3 cellular contexts compared by ENCODE assay signal in the genomic region with DNA sequence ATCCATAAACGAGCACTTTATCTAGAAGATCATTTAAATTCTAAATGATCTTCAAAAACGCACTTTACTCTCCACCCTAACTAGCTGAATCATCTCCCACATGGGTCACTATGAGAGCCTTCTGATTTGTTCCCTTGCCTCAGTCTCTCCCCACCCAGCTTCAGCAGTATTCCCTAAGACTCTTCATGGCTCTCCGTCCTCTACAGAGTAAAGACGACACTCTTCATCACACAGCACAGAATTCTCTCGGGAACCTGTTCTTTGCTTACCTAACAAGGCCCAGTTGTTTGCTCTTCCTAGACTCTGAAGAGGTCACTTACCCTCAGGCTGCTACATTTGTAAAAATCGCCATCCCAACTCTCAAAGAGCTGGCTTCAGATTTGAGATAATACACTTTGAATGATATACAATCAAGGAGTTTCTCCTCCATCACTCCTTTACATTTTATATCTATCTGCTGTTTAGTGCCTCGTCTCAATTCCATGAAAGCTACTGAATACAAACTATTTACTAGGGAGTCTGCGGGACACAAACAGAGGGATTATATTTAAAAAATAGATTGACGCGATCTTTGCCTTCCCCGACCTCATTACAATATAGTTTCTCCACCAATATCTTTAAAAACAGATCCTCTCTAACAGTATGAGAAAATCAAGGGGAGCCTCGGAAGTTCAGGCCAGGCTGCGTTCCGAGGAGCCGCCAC.
A peak's percentile ranks its signal among the peaks of the same experiment; 100 is the strongest.
TF ChIP-seq lines count a peak whose summit lies in the region.

No MANE protein-coding gene starts in this region.

TF ChIP-seq in A549, 52 proteins besides CTCF, POLR2A, EP300 and RAD21:
- TF ChIP-seq MAFK (IDR thresholded peaks at IDR 0.05; ENCODE audit: partially characterized antibody): no peak
- 0 out of 5 replicates have a peak, but pooled peaks of 1 of the 2 experiments have one; percentile 29 for TF ChIP-seq JUN (IDR thresholded peaks at IDR 0.05)
- TF ChIP-seq ZFP36 (IDR thresholded peaks at IDR 0.05; ENCODE audit: borderline replicate concordance, partially characterized antibody): no peak
- TF ChIP-seq PHF8 (IDR thresholded peaks at IDR 0.05; ENCODE audit: borderline replicate concordance, low read depth): peak; percentile 94
- TF ChIP-seq KDM1A (IDR thresholded peaks at IDR 0.05; ENCODE audit: low read depth): no peak
- no peak for TF ChIP-seq HEYL (CRISPR knock-in tag; IDR thresholded peaks at IDR 0.05)
- no peak for TF ChIP-seq CHD4 (IDR thresholded peaks at IDR 0.05; ENCODE audit: borderline replicate concordance)
- TF ChIP-seq, protein P1, sequence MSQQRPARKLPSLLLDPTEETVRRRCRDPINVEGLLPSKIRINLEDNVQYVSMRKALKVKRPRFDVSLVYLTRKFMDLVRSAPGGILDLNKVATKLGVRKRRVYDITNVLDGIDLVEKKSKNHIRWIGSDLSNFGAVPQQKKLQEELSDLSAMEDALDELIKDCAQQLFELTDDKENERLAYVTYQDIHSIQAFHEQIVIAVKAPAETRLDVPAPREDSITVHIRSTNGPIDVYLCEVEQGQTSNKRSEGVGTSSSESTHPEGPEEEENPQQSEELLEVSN (IDR thresholded peaks at IDR 0.05; ENCODE audit: borderline replicate concordance, low read depth): no peak
- TF ChIP-seq RFX5 (IDR thresholded peaks at IDR 0.05): no peak
- no peak for TF ChIP-seq NPAS2 (CRISPR knock-in tag; IDR thresholded peaks at IDR 0.05; ENCODE audit: borderline replicate concordance)

TF ChIP-seq in HCT116, 20 proteins besides CTCF, POLR2A, EP300 and RAD21:
- TF ChIP-seq ELF1 (IDR thresholded peaks at IDR 0.05; ENCODE audit: borderline replicate concordance, low read depth) (no peak), CEBPB (IDR thresholded peaks at IDR 0.05; ENCODE audit: low read depth) (no peak), EZH2 (IDR thresholded peaks at IDR 0.05) (no peak), TCF7L2 (IDR thresholded peaks at IDR 0.05; ENCODE audit: borderline replicate concordance, extremely low read depth, insufficient read depth, insufficient read length) (no peak), CBX3 (IDR thresholded peaks at IDR 0.05; ENCODE audit: low read depth) (no peak)
- TF ChIP-seq, protein P2, sequence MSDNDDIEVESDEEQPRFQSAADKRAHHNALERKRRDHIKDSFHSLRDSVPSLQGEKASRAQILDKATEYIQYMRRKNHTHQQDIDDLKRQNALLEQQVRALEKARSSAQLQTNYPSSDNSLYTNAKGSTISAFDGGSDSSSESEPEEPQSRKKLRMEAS (IDR thresholded peaks at IDR 0.05): no peak
- TF ChIP-seq, protein P3, sequence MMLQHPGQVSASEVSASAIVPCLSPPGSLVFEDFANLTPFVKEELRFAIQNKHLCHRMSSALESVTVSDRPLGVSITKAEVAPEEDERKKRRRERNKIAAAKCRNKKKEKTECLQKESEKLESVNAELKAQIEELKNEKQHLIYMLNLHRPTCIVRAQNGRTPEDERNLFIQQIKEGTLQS (IDR thresholded peaks at IDR 0.05): no peak
- TF ChIP-seq, protein P4, sequence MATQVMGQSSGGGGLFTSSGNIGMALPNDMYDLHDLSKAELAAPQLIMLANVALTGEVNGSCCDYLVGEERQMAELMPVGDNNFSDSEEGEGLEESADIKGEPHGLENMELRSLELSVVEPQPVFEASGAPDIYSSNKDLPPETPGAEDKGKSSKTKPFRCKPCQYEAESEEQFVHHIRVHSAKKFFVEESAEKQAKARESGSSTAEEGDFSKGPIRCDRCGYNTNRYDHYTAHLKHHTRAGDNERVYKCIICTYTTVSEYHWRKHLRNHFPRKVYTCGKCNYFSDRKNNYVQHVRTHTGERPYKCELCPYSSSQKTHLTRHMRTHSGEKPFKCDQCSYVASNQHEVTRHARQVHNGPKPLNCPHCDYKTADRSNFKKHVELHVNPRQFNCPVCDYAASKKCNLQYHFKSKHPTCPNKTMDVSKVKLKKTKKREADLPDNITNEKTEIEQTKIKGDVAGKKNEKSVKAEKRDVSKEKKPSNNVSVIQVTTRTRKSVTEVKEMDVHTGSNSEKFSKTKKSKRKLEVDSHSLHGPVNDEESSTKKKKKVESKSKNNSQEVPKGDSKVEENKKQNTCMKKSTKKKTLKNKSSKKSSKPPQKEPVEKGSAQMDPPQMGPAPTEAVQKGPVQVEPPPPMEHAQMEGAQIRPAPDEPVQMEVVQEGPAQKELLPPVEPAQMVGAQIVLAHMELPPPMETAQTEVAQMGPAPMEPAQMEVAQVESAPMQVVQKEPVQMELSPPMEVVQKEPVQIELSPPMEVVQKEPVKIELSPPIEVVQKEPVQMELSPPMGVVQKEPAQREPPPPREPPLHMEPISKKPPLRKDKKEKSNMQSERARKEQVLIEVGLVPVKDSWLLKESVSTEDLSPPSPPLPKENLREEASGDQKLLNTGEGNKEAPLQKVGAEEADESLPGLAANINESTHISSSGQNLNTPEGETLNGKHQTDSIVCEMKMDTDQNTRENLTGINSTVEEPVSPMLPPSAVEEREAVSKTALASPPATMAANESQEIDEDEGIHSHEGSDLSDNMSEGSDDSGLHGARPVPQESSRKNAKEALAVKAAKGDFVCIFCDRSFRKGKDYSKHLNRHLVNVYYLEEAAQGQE (IDR thresholded peaks at IDR 0.05; ENCODE audit: low read depth): no peak
TF ChIP-seq in HCT116: peak in this region for 0.

TF ChIP-seq in HepG2, 621 proteins besides CTCF, POLR2A, EP300 and RAD21:
- TF ChIP-seq CREM (IDR thresholded peaks at IDR 0.05) (peak; percentile 27; the same call in 1 of the 2 replicates), CREM (CRISPR knock-in tag; IDR thresholded peaks at IDR 0.05) (no peak), AKAP8 (CRISPR knock-in tag; IDR thresholded peaks at IDR 0.05) (no peak), ZSCAN21 (CRISPR knock-in tag; IDR thresholded peaks at IDR 0.05; ENCODE audit: borderline replicate concordance) (no peak), RORA (CRISPR knock-in tag; IDR thresholded peaks at IDR 0.05) (no peak), ZNF292 (CRISPR knock-in tag; IDR thresholded peaks at IDR 0.05; ENCODE audit: borderline replicate concordance, low read depth) (no peak; the same call in 1 of the 2 replicates), FOXP1 (IDR thresholded peaks at IDR 0.05) (no peak), FOXP1 (CRISPR knock-in tag; IDR thresholded peaks at IDR 0.05) (no peak), ZBTB38 (CRISPR knock-in tag; IDR thresholded peaks at IDR 0.05) (no peak), ZNF160 (CRISPR knock-in tag; IDR thresholded peaks at IDR 0.05) (no peak), ASH2L (IDR thresholded peaks at IDR 0.05; ENCODE audit: insufficient read length, low read depth, low read length) (peak; percentile 5), SMYD3 (CRISPR knock-in tag; IDR thresholded peaks at IDR 0.05) (no peak), SSRP1 (CRISPR knock-in tag; IDR thresholded peaks at IDR 0.05) (0 out of 2 replicates have a peak, but pooled peaks have one; percentile 38), SP4 (CRISPR knock-in tag; IDR thresholded peaks at IDR 0.05) (no peak), NCOA1 (CRISPR knock-in tag; IDR thresholded peaks at IDR 0.05) (no peak), NBN (conservative IDR thresholded peaks at IDR 0.05) (no peak), FOXA1 (IDR thresholded peaks at IDR 0.05) (no peak), FOXA1 (CRISPR knock-in tag; IDR thresholded peaks at IDR 0.05) (peak; percentile 11; the same call in 1 of the 2 replicates), SYNCRIP (IDR thresholded peaks at IDR 0.05; ENCODE audit: insufficient read depth, low read depth, low read length) (no peak), ZNF205 (CRISPR knock-in tag; IDR thresholded peaks at IDR 0.05) (peak; percentile 60; the same call in 1 of the 2 replicates), TMF1 (CRISPR knock-in tag; IDR thresholded peaks at IDR 0.05; ENCODE audit: low read depth) (no peak), CREB1 (IDR thresholded peaks at IDR 0.05) (no peak), CREB1 (CRISPR knock-in tag; IDR thresholded peaks at IDR 0.05) (peak; percentile 14; the same call in 1 of the 2 replicates)
- TF ChIP-seq, protein P5, sequence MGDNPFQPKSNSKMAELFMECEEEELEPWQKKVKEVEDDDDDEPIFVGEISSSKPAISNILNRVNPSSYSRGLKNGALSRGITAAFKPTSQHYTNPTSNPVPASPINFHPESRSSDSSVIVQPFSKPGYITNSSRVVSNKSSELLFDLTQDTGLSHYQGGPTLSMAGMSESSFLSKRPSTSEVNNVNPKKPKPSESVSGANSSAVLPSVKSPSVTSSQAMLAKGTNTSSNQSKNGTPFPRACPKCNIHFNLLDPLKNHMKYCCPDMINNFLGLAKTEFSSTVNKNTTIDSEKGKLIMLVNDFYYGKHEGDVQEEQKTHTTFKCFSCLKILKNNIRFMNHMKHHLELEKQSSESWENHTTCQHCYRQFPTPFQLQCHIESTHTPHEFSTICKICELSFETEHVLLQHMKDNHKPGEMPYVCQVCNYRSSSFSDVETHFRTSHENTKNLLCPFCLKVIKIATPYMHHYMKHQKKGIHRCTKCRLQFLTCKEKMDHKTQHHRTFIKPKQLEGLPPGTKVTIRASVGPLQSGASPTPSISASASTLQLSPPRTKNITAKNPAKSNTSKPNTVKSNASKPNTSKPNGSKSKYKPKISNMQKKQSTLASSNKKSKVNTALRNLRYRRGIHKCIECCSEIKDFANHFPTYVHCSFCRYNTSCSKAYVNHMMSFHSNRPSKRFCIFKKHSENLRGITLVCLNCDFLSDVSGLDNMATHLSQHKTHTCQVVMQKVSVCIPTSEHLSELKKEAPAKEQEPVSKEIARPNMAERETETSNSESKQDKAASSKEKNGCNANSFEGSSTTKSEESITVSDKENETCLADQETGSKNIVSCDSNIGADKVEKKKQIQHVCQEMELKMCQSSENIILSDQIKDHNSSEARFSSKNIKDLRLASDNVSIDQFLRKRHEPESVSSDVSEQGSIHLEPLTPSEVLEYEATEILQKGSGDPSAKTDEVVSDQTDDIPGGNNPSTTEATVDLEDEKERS (CRISPR knock-in tag; IDR thresholded peaks at IDR 0.05): 0 out of 2 replicates have a peak, but pooled peaks have one; percentile 11
- TF ChIP-seq, protein P6, sequence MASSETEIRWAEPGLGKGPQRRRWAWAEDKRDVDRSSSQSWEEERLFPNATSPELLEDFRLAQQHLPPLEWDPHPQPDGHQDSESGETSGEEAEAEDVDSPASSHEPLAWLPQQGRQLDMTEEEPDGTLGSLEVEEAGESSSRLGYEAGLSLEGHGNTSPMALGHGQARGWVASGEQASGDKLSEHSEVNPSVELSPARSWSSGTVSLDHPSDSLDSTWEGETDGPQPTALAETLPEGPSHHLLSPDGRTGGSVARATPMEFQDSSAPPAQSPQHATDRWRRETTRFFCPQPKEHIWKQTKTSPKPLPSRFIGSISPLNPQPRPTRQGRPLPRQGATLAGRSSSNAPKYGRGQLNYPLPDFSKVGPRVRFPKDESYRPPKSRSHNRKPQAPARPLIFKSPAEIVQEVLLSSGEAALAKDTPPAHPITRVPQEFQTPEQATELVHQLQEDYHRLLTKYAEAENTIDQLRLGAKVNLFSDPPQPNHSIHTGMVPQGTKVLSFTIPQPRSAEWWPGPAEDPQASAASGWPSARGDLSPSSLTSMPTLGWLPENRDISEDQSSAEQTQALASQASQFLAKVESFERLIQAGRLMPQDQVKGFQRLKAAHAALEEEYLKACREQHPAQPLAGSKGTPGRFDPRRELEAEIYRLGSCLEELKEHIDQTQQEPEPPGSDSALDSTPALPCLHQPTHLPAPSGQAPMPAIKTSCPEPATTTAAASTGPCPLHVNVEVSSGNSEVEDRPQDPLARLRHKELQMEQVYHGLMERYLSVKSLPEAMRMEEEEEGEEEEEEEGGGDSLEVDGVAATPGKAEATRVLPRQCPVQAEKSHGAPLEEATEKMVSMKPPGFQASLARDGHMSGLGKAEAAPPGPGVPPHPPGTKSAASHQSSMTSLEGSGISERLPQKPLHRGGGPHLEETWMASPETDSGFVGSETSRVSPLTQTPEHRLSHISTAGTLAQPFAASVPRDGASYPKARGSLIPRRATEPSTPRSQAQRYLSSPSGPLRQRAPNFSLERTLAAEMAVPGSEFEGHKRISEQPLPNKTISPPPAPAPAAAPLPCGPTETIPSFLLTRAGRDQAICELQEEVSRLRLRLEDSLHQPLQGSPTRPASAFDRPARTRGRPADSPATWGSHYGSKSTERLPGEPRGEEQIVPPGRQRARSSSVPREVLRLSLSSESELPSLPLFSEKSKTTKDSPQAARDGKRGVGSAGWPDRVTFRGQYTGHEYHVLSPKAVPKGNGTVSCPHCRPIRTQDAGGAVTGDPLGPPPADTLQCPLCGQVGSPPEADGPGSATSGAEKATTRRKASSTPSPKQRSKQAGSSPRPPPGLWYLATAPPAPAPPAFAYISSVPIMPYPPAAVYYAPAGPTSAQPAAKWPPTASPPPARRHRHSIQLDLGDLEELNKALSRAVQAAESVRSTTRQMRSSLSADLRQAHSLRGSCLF (CRISPR knock-in tag; IDR thresholded peaks at IDR 0.05; ENCODE audit: borderline replicate concordance): no peak
- TF ChIP-seq, protein P7, sequence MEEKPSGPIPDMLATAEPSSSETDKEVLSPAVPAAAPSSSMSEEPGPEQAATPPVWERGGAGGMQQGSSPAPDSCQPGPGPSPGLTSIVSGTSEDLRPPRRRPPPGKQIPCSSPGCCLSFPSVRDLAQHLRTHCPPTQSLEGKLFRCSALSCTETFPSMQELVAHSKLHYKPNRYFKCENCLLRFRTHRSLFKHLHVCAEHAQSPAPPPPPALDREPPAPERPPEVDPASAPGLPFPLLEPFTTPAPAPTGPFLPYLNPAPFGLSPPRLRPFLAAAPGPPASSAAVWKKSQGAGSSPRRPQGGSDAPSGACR (CRISPR knock-in tag; IDR thresholded peaks at IDR 0.05): no peak
- TF ChIP-seq, protein P8, sequence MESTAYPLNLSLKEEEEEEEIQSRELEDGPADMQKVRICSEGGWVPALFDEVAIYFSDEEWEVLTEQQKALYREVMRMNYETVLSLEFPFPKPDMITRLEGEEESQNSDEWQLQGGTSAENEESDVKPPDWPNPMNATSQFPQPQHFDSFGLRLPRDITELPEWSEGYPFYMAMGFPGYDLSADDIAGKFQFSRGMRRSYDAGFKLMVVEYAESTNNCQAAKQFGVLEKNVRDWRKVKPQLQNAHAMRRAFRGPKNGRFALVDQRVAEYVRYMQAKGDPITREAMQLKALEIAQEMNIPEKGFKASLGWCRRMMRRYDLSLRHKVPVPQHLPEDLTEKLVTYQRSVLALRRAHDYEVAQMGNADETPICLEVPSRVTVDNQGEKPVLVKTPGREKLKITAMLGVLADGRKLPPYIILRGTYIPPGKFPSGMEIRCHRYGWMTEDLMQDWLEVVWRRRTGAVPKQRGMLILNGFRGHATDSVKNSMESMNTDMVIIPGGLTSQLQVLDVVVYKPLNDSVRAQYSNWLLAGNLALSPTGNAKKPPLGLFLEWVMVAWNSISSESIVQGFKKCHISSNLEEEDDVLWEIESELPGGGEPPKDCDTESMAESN (CRISPR knock-in tag; conservative IDR thresholded peaks at IDR 0.05): peak; percentile 93
- TF ChIP-seq, protein P9, sequence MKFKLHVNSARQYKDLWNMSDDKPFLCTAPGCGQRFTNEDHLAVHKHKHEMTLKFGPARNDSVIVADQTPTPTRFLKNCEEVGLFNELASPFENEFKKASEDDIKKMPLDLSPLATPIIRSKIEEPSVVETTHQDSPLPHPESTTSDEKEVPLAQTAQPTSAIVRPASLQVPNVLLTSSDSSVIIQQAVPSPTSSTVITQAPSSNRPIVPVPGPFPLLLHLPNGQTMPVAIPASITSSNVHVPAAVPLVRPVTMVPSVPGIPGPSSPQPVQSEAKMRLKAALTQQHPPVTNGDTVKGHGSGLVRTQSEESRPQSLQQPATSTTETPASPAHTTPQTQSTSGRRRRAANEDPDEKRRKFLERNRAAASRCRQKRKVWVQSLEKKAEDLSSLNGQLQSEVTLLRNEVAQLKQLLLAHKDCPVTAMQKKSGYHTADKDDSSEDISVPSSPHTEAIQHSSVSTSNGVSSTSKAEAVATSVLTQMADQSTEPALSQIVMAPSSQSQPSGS (CRISPR knock-in tag; IDR thresholded peaks at IDR 0.05): no peak
